ENCODE assay signal across 19 cellular contexts in genomic region chr9:70534471-70534870, GRCh38.
"Had no signal": no experiment of that assay in that cellular context is flagged by ENCODE, and none has a peak within 500 bp of the region (broad histone marks: within the 10 kb centered on the region; RNA-seq: fewer than 3 reads in every experiment).

No MANE protein-coding gene starts in this region.

- H3K4me3 ChIP-seq: body of pancreas, hepatocyte, skin epidermis, tibial artery had no signal

- FAIRE-seq: urothelium cell line had no signal

- DNase-seq: activated CD4-positive, alpha-beta T cell treated with anti-CD3 and anti-CD28 coated beads, Interleukin-2, amount 50 U/mL, for 48 hours; activated effector memory CD4-positive, alpha-beta T cell treated with anti-CD3 and anti-CD28 coated beads, Interleukin-2, amount 50 U/mL, for 16 hours; activated T-cell treated with anti-CD3 and anti-CD28 coated beads, Interleukin-2, amount 50 U/mL, for 48 hours; amniotic stem cell; body of pancreas; effector memory CD8-positive, alpha-beta T cell; kidney; left ventricle myocardium superior; naive thymus-derived CD8-positive, alpha-beta T cell; posterior cingulate gyrus; retina; stimulated activated CD4-positive, alpha-beta T cell treated with anti-CD3 and anti-CD28 coated beads, Interleukin-4, amount 100 ng/mL, for 24 hours; stimulated activated naive CD4-positive, alpha-beta T cell; tibial artery; WERI-Rb-1 had no signal

- ATAC-seq: activated naive CD4-positive, alpha-beta T cell treated with anti-CD3 and anti-CD28 coated beads, Interleukin-2, amount 50 U/mL, for 72 hours; body of pancreas; effector memory CD8-positive, alpha-beta T cell; left ventricle myocardium superior; naive thymus-derived CD8-positive, alpha-beta T cell had no signal
